Comparison of ENCODE assay signal across 24 cellular contexts in the genomic region with DNA sequence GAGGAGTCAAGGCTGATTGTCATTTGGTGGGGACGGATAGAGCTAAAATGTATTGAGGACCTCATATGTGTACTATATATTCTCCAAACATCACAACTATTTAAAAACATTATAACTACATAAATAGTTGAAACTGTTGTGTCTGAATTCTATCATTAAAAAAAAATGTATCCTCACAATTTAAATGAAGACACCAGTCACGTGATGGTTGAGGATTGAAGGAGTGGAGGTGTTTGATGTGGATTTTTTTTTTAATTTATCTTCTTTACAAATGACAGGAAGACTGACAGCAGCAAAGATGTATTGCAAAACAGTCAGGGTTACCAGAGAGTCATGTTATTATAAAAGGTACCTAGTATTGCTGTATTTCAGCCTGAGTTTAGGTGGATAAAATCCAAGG.
"Had no signal": no experiment of that assay in that cellular context is flagged by ENCODE, and none has a peak within 500 bp of the region (broad histone marks: within the 10 kb centered on the region; RNA-seq: fewer than 3 reads in every experiment).

No MANE protein-coding gene starts in this region.

- H3K36me3 ChIP-seq: colonic mucosa, esophagus squamous epithelium, gastrocnemius medialis, heart left ventricle, left lung, lower lobe of right lung had no signal

- FAIRE-seq: endometrium, islet of Langerhans, keratinocyte had no signal

- H3K4me1 ChIP-seq: colonic mucosa, esophagus squamous epithelium, gastrocnemius medialis, heart left ventricle, left lung, lower lobe of right lung had no signal

- H3K27me3 ChIP-seq: colonic mucosa, esophagus squamous epithelium, gastrocnemius medialis, hepatocyte had no signal

- ATAC-seq: effector memory CD8-positive, alpha-beta T cell; esophagus mucosa; gastrocnemius medialis; left cardiac atrium; left lung; left ventricle myocardium superior; lower lobe of right lung; mucosa of descending colon had no signal

- H3K4me3 ChIP-seq: colonic mucosa, esophagus squamous epithelium, gastrocnemius medialis, heart left ventricle, hepatocyte, left lung, lower lobe of right lung, mucosa of descending colon had no signal

- H3K4me2 ChIP-seq: hepatocyte had no signal

- H3K9me3 ChIP-seq: colonic mucosa, esophagus squamous epithelium, gastrocnemius medialis, heart left ventricle, left lung, lower lobe of right lung, mucosa of descending colon had no signal

- DNase-seq: colonic mucosa; cortex of kidney; effector CD8-positive, alpha-beta T cell; effector memory CD8-positive, alpha-beta T cell; endodermal cell; erythroblast; esophagus squamous epithelium; foreskin fibroblast; foreskin melanocyte; gastrocnemius medialis; heart left ventricle; left cardiac atrium; left lung; left ventricle myocardium superior; lower lobe of right lung; mesenchymal stem cell; mucosa of descending colon; naive B cell had no signal

- H3K79me2 ChIP-seq: hepatocyte had no signal

- H2AFZ ChIP-seq: hepatocyte had no signal

- H3K27ac ChIP-seq: colonic mucosa, epithelial cell of prostate, esophagus squamous epithelium, gastrocnemius medialis, heart left ventricle, hepatocyte, left lung, lower lobe of right lung had no signal
